Comparison of ENCODE assay signal across 25 cellular contexts in genomic region chr11:5719703-5720495, GRCh38. TPM values are rescaled to one million over a fixed set of nuclear protein-coding genes. Genes with fewer than 3 reads are reported as not detected.
DNase-seq lines count a peak whose midpoint lies in the region; ATAC-seq and TF ChIP-seq lines count a peak whose summit lies in the region.
"Had no signal": no experiment of that assay in that cellular context is flagged by ENCODE, and none has a peak within 500 bp of the region (broad histone marks: within the 10 kb centered on the region; RNA-seq: fewer than 3 reads in every experiment).

No MANE protein-coding gene starts in this region.

- DNase-seq in AG08395 (ENCODE audit: low spot score), result peak; percentile 6
- DNase-seq in GM03348 (ENCODE audit: low spot score), result peak; percentile 12
- peak; percentile 15 for DNase-seq in activated CD8-positive, alpha-beta T cell treated with anti-CD3 and anti-CD28 coated beads for 36 hours
- DNase-seq in fibroblast of peridontal ligament (ENCODE audit: extremely low read depth), result peak; percentile 68
- DNase-seq in cerebellum (ENCODE audit: low spot score), result no peak
- DNase-seq in activated CD4-positive, alpha-beta T cell treated with anti-CD3 and anti-CD28 coated beads for 1 hour, result no peak
- no peak for DNase-seq in activated naive CD4-positive, alpha-beta T cell (lab: John Stamatoyannopoulos, UW)
- no peak for DNase-seq in testis
- DNase-seq: ACHN; activated naive CD4-positive, alpha-beta T cell treated with anti-CD3 and anti-CD28 coated beads, Interleukin-2, amount 10 ng/mL, durations not matched to agents 7 days and 5 days; foreskin keratinocyte; mammary epithelial cell; NCI-H1048; NCI-H1930; NCI-H526; small intestine; stimulated activated CD4-positive, alpha-beta T cell treated with anti-CD3 and anti-CD28 coated beads, Interleukin-1b, Interleukin-23, amount 100 ng/mL, for 48 hours; T-cell; uterus had no signal

- CTCF ChIA-PET in activated CD8-positive, alpha-beta T cell treated with anti-CD3 and anti-CD28 coated beads for 36 hours (lab: Charles Lee), result interaction anchor here (0.8 kb wide), 1 partner anchor 8 kb away, joined by 3 read pairs; no protein-coding TSS in a partner anchor

- POLR2A ChIA-PET in activated CD8-positive, alpha-beta T cell treated with anti-CD3 and anti-CD28 coated beads for 36 hours (lab: Charles Lee), result interaction anchor here (1.3 kb wide), 1 partner anchor 30 kb away, joined by 4 read pairs; the partner anchor contains the start of gene TRIM22

- TF ChIP-seq CTCF in activated CD8-positive, alpha-beta T cell treated with anti-CD3 and anti-CD28 coated beads for 36 hours (IDR thresholded peaks at IDR 0.05), result no peak
- no peak for TF ChIP-seq CTCF in testis (IDR thresholded peaks at IDR 0.05)

- H3K36me3 Mint-ChIP-seq in activated CD8-positive, alpha-beta T cell treated with anti-CD3 and anti-CD28 coated beads for 36 hours (ENCODE audit: low read depth), result peaks cover 3% of the 10 kb centered on the region

- no peak overlapping the region for H3K4me3 ChIP-seq in testis
- H3K4me3 ChIP-seq: ascending aorta; BLaER1 treated with 17β-estradiol and CSF1 and Interleukin-3, amounts not matched to agents 10 nM and 100 nM; SJSA1; uterus had no signal

- peak; percentile 27 for ATAC-seq in activated CD8-positive, alpha-beta T cell treated with anti-CD3 and anti-CD28 coated beads for 36 hours
- ATAC-seq: activated CD4-positive, CD25-positive, alpha-beta regulatory T cell treated with anti-CD3 and anti-CD28 coated beads, Interleukin-2, amount 50 U/mL, for 24 hours; foreskin keratinocyte had no signal

- WGBS in testis, 2 donors, result 91 to 98% methylated on average over 3 of the region's 3 CpGs

- H3K4me3 Mint-ChIP-seq in activated CD8-positive, alpha-beta T cell treated with anti-CD3 and anti-CD28 coated beads for 36 hours, result no peak overlapping the region
- H3K4me3 Mint-ChIP-seq: activated naive CD4-positive, alpha-beta T cell treated with anti-CD3 and anti-CD28 coated beads, Interleukin-2, amount 10 ng/mL, durations not matched to agents 7 days and 5 days; T-cell had no signal

- H3K4me1 Mint-ChIP-seq in activated CD8-positive, alpha-beta T cell treated with anti-CD3 and anti-CD28 coated beads for 36 hours (ENCODE audit: low read depth), result no peaks in the 10 kb centered on the region
- H3K4me1 Mint-ChIP-seq: activated naive CD4-positive, alpha-beta T cell treated with anti-CD3 and anti-CD28 coated beads, Interleukin-2, amount 10 ng/mL, durations not matched to agents 7 days and 5 days; T-cell had no signal

- no peak overlapping the region for H3K27ac ChIP-seq in testis
- H3K27ac ChIP-seq: ascending aorta; BLaER1 treated with 17β-estradiol and CSF1 and Interleukin-3, amounts not matched to agents 10 nM and 100 nM; epithelial cell of prostate; foreskin keratinocyte; SJSA1; uterus had no signal

- H3K9me3 Mint-ChIP-seq in activated CD8-positive, alpha-beta T cell treated with anti-CD3 and anti-CD28 coated beads for 36 hours, result peaks cover 3% of the 10 kb centered on the region

- H3K9me3 ChIP-seq in testis, result no peaks in the 10 kb centered on the region
- H3K9me3 ChIP-seq: uterus had no signal

- H3K27ac Mint-ChIP-seq in activated CD8-positive, alpha-beta T cell treated with anti-CD3 and anti-CD28 coated beads for 36 hours, result no peak overlapping the region
- H3K27ac Mint-ChIP-seq: activated naive CD4-positive, alpha-beta T cell treated with anti-CD3 and anti-CD28 coated beads, Interleukin-2, amount 10 ng/mL, durations not matched to agents 7 days and 5 days; T-cell had no signal

- H3K36me3 ChIP-seq in testis (ENCODE audit: low read depth, missing control alignments), result no peaks in the 10 kb centered on the region
- H3K36me3 ChIP-seq: ascending aorta, SJSA1, uterus had no signal

- intact Hi-C loops in activated CD8-positive, alpha-beta T cell treated with anti-CD3 and anti-CD28 coated beads for 36 hours (cut with micrococcal nuclease), result no loop called here
- intact Hi-C loops in testis (cut with DNase I; ENCODE audit: low total_unique reads), result no loop called here

- no peak for TF ChIP-seq POLR2A in testis (IDR thresholded peaks at IDR 0.05)

- H3K4me1 ChIP-seq in testis, result no peaks in the 10 kb centered on the region
- H3K4me1 ChIP-seq: ascending aorta; BLaER1 treated with 17β-estradiol and CSF1 and Interleukin-3, amounts not matched to agents 10 nM and 100 nM; foreskin keratinocyte; SJSA1; uterus had no signal

- no peaks in the 10 kb centered on the region for H3K27me3 ChIP-seq in testis
- H3K27me3 ChIP-seq: ascending aorta; BLaER1 treated with 17β-estradiol and CSF1 and Interleukin-3, amounts not matched to agents 10 nM and 100 nM; foreskin keratinocyte; SJSA1; uterus had no signal

- H3K27me3 Mint-ChIP-seq in activated CD8-positive, alpha-beta T cell treated with anti-CD3 and anti-CD28 coated beads for 36 hours, result no peaks in the 10 kb centered on the region
- H3K27me3 Mint-ChIP-seq: activated naive CD4-positive, alpha-beta T cell treated with anti-CD3 and anti-CD28 coated beads, Interleukin-2, amount 10 ng/mL, durations not matched to agents 7 days and 5 days; T-cell had no signal

RNA-seq across cellular contexts. Expression of gene OR56B1, which starts 16.3 kb away (rescaled TPM):
- total RNA-seq in activated CD8-positive, alpha-beta T cell treated with anti-CD3 and anti-CD28 coated beads for 36 hours, result under 1 TPM in 1 of 2 experiments, not detected in 1; 0.25 TPM
- total RNA-seq in cerebellum (not detected), testis (under 1 TPM; 0.16 to 0.25 TPM)
- not detected for polyA plus RNA-seq in testis (ENCODE audit: insufficient read depth, low read depth, low replicate concordance)
- total RNA-seq: activated CD8-positive, alpha-beta memory T cell treated with anti-CD3 and anti-CD28 coated beads for 36 hours; ascending aorta; foreskin keratinocyte; mammary epithelial cell; SJSA1 had no signal
- polyA plus RNA-seq: foreskin keratinocyte, mammary epithelial cell had no signal

RNA-seq across cellular contexts. Expression of gene TRIM22, which starts 30.3 kb away (rescaled TPM):
- 100 to 1,000 TPM; 138 to 149 TPM for total RNA-seq in activated CD8-positive, alpha-beta T cell treated with anti-CD3 and anti-CD28 coated beads for 36 hours
- total RNA-seq in cerebellum (3.4 TPM), testis (10 to 100 TPM; 25.0 to 30.3 TPM)
- polyA plus RNA-seq in testis (ENCODE audit: insufficient read depth, low read depth, low replicate concordance), result 25.0 TPM

RNA-seq across cellular contexts. Expression of gene OR52N4, which starts 34.1 kb away (rescaled TPM):
- 1 to 10 TPM in 1 of 2 experiments, under 1 TPM in 1; 0.47 to 1.1 TPM for total RNA-seq in activated CD8-positive, alpha-beta T cell treated with anti-CD3 and anti-CD28 coated beads for 36 hours
- total RNA-seq in cerebellum (not detected), testis (1 to 10 TPM in 1 of 2 donors, not detected in 1; 1.1 TPM)
- 0.44 TPM for polyA plus RNA-seq in testis (ENCODE audit: insufficient read depth, low read depth, low replicate concordance)
- total RNA-seq: ascending aorta, foreskin keratinocyte, mammary epithelial cell, SJSA1 had no signal
- polyA plus RNA-seq: foreskin keratinocyte, mammary epithelial cell had no signal

RNA-seq across cellular contexts. Expression of gene TRIM5, which starts 35.0 kb away (rescaled TPM):
- total RNA-seq in activated CD8-positive, alpha-beta T cell treated with anti-CD3 and anti-CD28 coated beads for 36 hours, result 10 to 100 TPM; 21.5 TPM
- total RNA-seq in cerebellum (8.3 TPM), testis (10 to 100 TPM; 10.8 to 16.2 TPM)
- 8.8 TPM for polyA plus RNA-seq in testis (ENCODE audit: insufficient read depth, low read depth, low replicate concordance)

Comparison
In these comparisons a context has a peak if more than half of its experiments do, and no peak if none do; other contexts are left out.
1. DNase-seq: peak in AG08395 (single experiment), GM03348 (single experiment), activated CD8-positive, alpha-beta T cell treated with anti-CD3 and anti-CD28 coated beads for 36 hours (single experiment) and fibroblast of peridontal ligament (single experiment); none in cerebellum (single experiment), activated CD4-positive, alpha-beta T cell treated with anti-CD3 and anti-CD28 coated beads for 1 hour (single experiment), activated naive CD4-positive, alpha-beta T cell (0 of 4) and testis (single experiment).
2. RNA of gene TRIM22, which starts 30.3 kb away (total RNA-seq): 138 to 149 TPM in activated CD8-positive, alpha-beta T cell treated with anti-CD3 and anti-CD28 coated beads for 36 hours; 25.0 to 30.3 TPM in testis and 3.4 TPM in cerebellum (single experiment); every median in the first group is over 4 times any median in the second.